1 cellular context compared by ENCODE assay signal in genomic region chr19:41706741-41707501, GRCh38.
TF ChIP-seq lines count a peak whose summit lies in the region.

No MANE protein-coding gene starts in this region.

TF ChIP-seq in HepG2, 621 proteins besides CTCF, POLR2A, EP300 and RAD21 (continued from another document and continues in another):
- TF ChIP-seq TCF12 (IDR thresholded peaks at IDR 0.05), result no peak
- TF ChIP-seq TCF12 (CRISPR knock-in tag; IDR thresholded peaks at IDR 0.05), result no peak
- TF ChIP-seq ZNF780A (CRISPR knock-in tag; IDR thresholded peaks at IDR 0.05), result no peak
- 0 out of 2 replicates have a peak, but pooled peaks have one; percentile 27 for TF ChIP-seq ERF (CRISPR knock-in tag; IDR thresholded peaks at IDR 0.05)
- no peak for TF ChIP-seq ATF6 (CRISPR knock-in tag; conservative IDR thresholded peaks at IDR 0.05)
- no peak for TF ChIP-seq SRF (IDR thresholded peaks at IDR 0.05; ENCODE audit: low read depth, low read length)
- no peak for TF ChIP-seq ZNF292 (CRISPR knock-in tag; IDR thresholded peaks at IDR 0.05; ENCODE audit: borderline replicate concordance, low read depth)
- TF ChIP-seq HNF1B (CRISPR knock-in tag; IDR thresholded peaks at IDR 0.05), result peak; percentile 35; the same call in 1 of the 2 replicates
- no peak for TF ChIP-seq ZNF7 (CRISPR knock-in tag; IDR thresholded peaks at IDR 0.05)
- TF ChIP-seq ZNF501 (CRISPR knock-in tag; IDR thresholded peaks at IDR 0.05), result peak; percentile 69
- 0 out of 2 replicates have a peak, but pooled peaks have one; percentile 18 for TF ChIP-seq STAG1 (CRISPR knock-in tag; IDR thresholded peaks at IDR 0.05)
- no peak for TF ChIP-seq ZNF782 (CRISPR knock-in tag; IDR thresholded peaks at IDR 0.05; ENCODE audit: borderline replicate concordance)
- TF ChIP-seq FOXA1 (IDR thresholded peaks at IDR 0.05), result no peak
- TF ChIP-seq FOXA1 (CRISPR knock-in tag; IDR thresholded peaks at IDR 0.05), result no peak
- 0 out of 2 replicates have a peak, but pooled peaks have one; percentile 15 for TF ChIP-seq TFDP1 (CRISPR knock-in tag; IDR thresholded peaks at IDR 0.05; ENCODE audit: borderline replicate concordance)
- TF ChIP-seq DZIP1 (CRISPR knock-in tag; IDR thresholded peaks at IDR 0.05), result no peak
- no peak for TF ChIP-seq TEF (CRISPR knock-in tag; IDR thresholded peaks at IDR 0.05)
- TF ChIP-seq FOXJ3 (CRISPR knock-in tag; IDR thresholded peaks at IDR 0.05; ENCODE audit: borderline replicate concordance), result no peak
- 0 out of 2 replicates have a peak, but pooled peaks have one; percentile 56 for TF ChIP-seq ZMYM4 (CRISPR knock-in tag; IDR thresholded peaks at IDR 0.05)
- TF ChIP-seq ZNF574 (CRISPR knock-in tag; IDR thresholded peaks at IDR 0.05), result peak; percentile 85
- TF ChIP-seq HOMEZ (CRISPR knock-in tag; IDR thresholded peaks at IDR 0.05; ENCODE audit: low read depth), result no peak
- no peak for TF ChIP-seq FUBP1 (CRISPR knock-in tag; IDR thresholded peaks at IDR 0.05; ENCODE audit: borderline replicate concordance)
- TF ChIP-seq NONO (IDR thresholded peaks at IDR 0.05), result no peak
- TF ChIP-seq NONO (CRISPR knock-in tag; conservative IDR thresholded peaks at IDR 0.05), result no peak
- no peak for TF ChIP-seq ZNF720 (CRISPR knock-in tag; IDR thresholded peaks at IDR 0.05)
- peak; percentile 73; the same call in 1 of the 2 replicates for TF ChIP-seq NFKB2 (CRISPR knock-in tag; IDR thresholded peaks at IDR 0.05; ENCODE audit: borderline replicate concordance)
- peak in 1 of 2 experiments; percentile 7 for TF ChIP-seq REST (IDR thresholded peaks at IDR 0.05; ENCODE audit: borderline replicate concordance in 1 of 2, low read depth in 1 of 2, low read length in 2 of 2)
- TF ChIP-seq HOXA3 (CRISPR knock-in tag; IDR thresholded peaks at IDR 0.05), result no peak
- no peak for TF ChIP-seq PRDM10 (CRISPR knock-in tag; IDR thresholded peaks at IDR 0.05; ENCODE audit: low read depth)
- TF ChIP-seq ZFP82 (CRISPR knock-in tag; IDR thresholded peaks at IDR 0.05; ENCODE audit: borderline replicate concordance), result no peak
- no peak for TF ChIP-seq SRSF9 (IDR thresholded peaks at IDR 0.05; ENCODE audit: borderline replicate concordance, insufficient read depth, low read depth, low read length, poor library complexity, severe bottlenecking)
- no peak for TF ChIP-seq ZNF781 (CRISPR knock-in tag; IDR thresholded peaks at IDR 0.05; ENCODE audit: borderline replicate concordance, not compliant biosample characterization)
- peak; percentile 33; the same call in 1 of the 2 replicates for TF ChIP-seq ZNF768 (CRISPR knock-in tag; IDR thresholded peaks at IDR 0.05)
- TF ChIP-seq JARID2 (CRISPR knock-in tag; IDR thresholded peaks at IDR 0.05; ENCODE audit: insufficient replicate concordance), result no peak
- TF ChIP-seq DMAP1 (CRISPR knock-in tag; IDR thresholded peaks at IDR 0.05), result no peak
- no peak for TF ChIP-seq NRL (CRISPR knock-in tag; IDR thresholded peaks at IDR 0.05; ENCODE audit: borderline replicate concordance)
